9 cellular contexts compared by ENCODE assay signal in the genomic region with DNA sequence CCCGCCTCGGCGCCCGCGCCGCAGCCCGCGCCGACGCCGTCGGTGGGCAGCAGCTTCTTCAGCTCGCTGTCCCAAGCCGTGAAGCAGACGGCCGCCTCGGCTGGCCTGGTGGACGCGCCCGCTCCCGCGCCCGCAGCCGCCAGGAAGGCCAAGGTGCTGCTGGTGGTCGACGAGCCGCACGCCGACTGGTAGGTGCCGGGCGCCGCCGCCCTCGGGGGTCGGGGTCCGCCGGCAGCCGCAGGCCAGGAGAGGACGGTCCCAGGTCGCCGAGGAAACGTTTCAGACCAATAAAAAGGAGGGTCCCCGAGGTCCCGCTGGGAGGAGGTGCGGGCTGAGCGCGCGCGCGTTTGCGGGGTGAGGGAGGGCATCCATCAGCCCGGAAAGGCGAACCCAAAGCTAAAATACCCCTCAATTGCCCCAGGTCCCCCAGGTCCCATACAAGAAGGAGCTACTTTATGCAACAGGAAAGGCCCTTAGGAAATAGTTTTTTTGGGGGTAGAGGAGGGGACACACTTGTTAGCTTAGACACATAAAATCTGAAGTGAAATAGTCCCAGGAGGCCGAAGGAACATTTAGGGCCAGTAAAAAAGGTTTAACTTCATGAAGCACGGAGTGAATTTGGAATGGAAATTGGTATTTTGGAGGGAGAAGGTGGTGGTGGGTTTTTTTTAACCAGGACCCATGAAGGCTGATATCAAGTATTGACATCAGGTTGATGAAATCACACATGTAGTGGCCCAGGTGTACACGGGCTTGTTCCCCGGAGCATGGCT. TPM values are rescaled to one million over a fixed set of nuclear protein-coding genes. Genes with fewer than 3 reads are reported as not detected.
DNase-seq lines count a peak whose midpoint lies in the region; ATAC-seq and TF ChIP-seq lines count a peak whose summit lies in the region.
"Had no signal": no experiment of that assay in that cellular context is flagged by ENCODE, and none has a peak within 500 bp of the region (broad histone marks: within the 10 kb centered on the region; RNA-seq: fewer than 3 reads in every experiment).

No MANE protein-coding gene starts in this region.

- H3K27me3 ChIP-seq in RWPE2 (ENCODE audit: insufficient read depth, poor library complexity, severe bottlenecking), result peaks cover 89% of the 10 kb centered on the region
- H3K27me3 ChIP-seq in iPS-18a (ENCODE audit: control insufficient read depth, insufficient read depth, low read length), result peaks cover 31% of the 10 kb centered on the region
- peaks cover 0 to 94% (median 87%) of the 10 kb centered on the region in 7 donors for H3K27me3 ChIP-seq in heart right ventricle

- no peaks in the 10 kb centered on the region for H3K9me3 Mint-ChIP-seq in activated CD4-positive, alpha-beta T cell treated with anti-CD3 and anti-CD28 coated beads, Interleukin-2, amount 10 ng/mL, durations not matched to agents 24 days and 14 days
- no peaks in the 10 kb centered on the region for H3K9me3 Mint-ChIP-seq in activated CD4-positive, alpha-beta T cell treated with anti-CD3 and anti-CD28 coated beads, Interleukin-2, amount 10 ng/mL, durations not matched to agents 7 days and 5 days
- H3K9me3 Mint-ChIP-seq in stimulated activated naive CD8-positive, alpha-beta T cell treated with anti-CD3 and anti-CD28 coated beads, Interleukin-15, amount 100 ng/mL, for 72 hours, result no peaks in the 10 kb centered on the region
- H3K9me3 Mint-ChIP-seq: activated naive CD4-positive, alpha-beta T cell treated with anti-CD3 and anti-CD28 coated beads, Interleukin-2, amount 50 U/mL, for 72 hours had no signal

- no peak for TF ChIP-seq CTCF in RWPE2 (IDR thresholded peaks at IDR 0.05; ENCODE audit: poor library complexity, severe bottlenecking)
- TF ChIP-seq CTCF in heart right ventricle (IDR thresholded peaks at IDR 0.05), result no peak

- peak overlapping the region; percentile 15 for H3K4me3 Mint-ChIP-seq in activated CD4-positive, alpha-beta T cell treated with anti-CD3 and anti-CD28 coated beads, Interleukin-2, amount 10 ng/mL, durations not matched to agents 24 days and 14 days
- no peak overlapping the region for H3K4me3 Mint-ChIP-seq in activated CD4-positive, alpha-beta T cell treated with anti-CD3 and anti-CD28 coated beads, Interleukin-2, amount 10 ng/mL, durations not matched to agents 7 days and 5 days
- peak overlapping the region in 1 of 2 donors; percentile 49 for H3K4me3 Mint-ChIP-seq in stimulated activated naive CD8-positive, alpha-beta T cell treated with anti-CD3 and anti-CD28 coated beads, Interleukin-15, amount 100 ng/mL, for 72 hours

- no peaks in the 10 kb centered on the region for H3K4me1 ChIP-seq in RWPE2 (ENCODE audit: insufficient read depth, poor library complexity, severe bottlenecking)
- peaks cover 16% of the 10 kb centered on the region for H3K4me1 ChIP-seq in iPS-18a (ENCODE audit: control insufficient read depth, low read depth, low read length)
- H3K4me1 ChIP-seq in heart right ventricle, result peaks cover 0 to 11% (median 0%) of the 10 kb centered on the region in 9 donors

- H3K27me3 Mint-ChIP-seq in activated CD4-positive, alpha-beta T cell treated with anti-CD3 and anti-CD28 coated beads, Interleukin-2, amount 10 ng/mL, durations not matched to agents 24 days and 14 days, result peaks cover 54% of the 10 kb centered on the region
- H3K27me3 Mint-ChIP-seq in activated CD4-positive, alpha-beta T cell treated with anti-CD3 and anti-CD28 coated beads, Interleukin-2, amount 10 ng/mL, durations not matched to agents 7 days and 5 days, result peaks cover 66% of the 10 kb centered on the region
- peaks cover 72% of the 10 kb centered on the region for H3K27me3 Mint-ChIP-seq in stimulated activated naive CD8-positive, alpha-beta T cell treated with anti-CD3 and anti-CD28 coated beads, Interleukin-15, amount 100 ng/mL, for 72 hours

- DNase-seq in activated CD4-positive, alpha-beta T cell treated with anti-CD3 and anti-CD28 coated beads, Interleukin-2, amount 10 ng/mL, durations not matched to agents 24 days and 14 days, result no peak
- DNase-seq in activated CD4-positive, alpha-beta T cell treated with anti-CD3 and anti-CD28 coated beads, Interleukin-2, amount 10 ng/mL, durations not matched to agents 7 days and 5 days, result no peak
- DNase-seq in RWPE2 (ENCODE audit: low spot score) (no peak), HuH-7 (ENCODE audit: low spot score) (no peak), heart right ventricle (no peak)
- DNase-seq in stimulated activated naive CD8-positive, alpha-beta T cell treated with anti-CD3 and anti-CD28 coated beads, Interleukin-15, amount 100 ng/mL, for 72 hours, result no peak
- no peak for DNase-seq in effector CD4-positive, alpha-beta T cell

- H3K36me3 ChIP-seq in RWPE2 (ENCODE audit: low read depth) (no peaks in the 10 kb centered on the region), iPS-18a (ENCODE audit: control insufficient read depth, low read depth, low read length) (no peaks in the 10 kb centered on the region), heart right ventricle (no peaks in the 10 kb centered on the region)

- H3K4me3 ChIP-seq in RWPE2 (ENCODE audit: severe bottlenecking), result peak overlapping the region; percentile 36
- H3K4me3 ChIP-seq in iPS-18a (ENCODE audit: low read length), result peak overlapping the region; percentile 54
- peak overlapping the region in 1 of 10 donors; percentile 5 for H3K4me3 ChIP-seq in heart right ventricle

- CTCF ChIA-PET in activated CD4-positive, alpha-beta T cell treated with anti-CD3 and anti-CD28 coated beads, Interleukin-2, amount 10 ng/mL, durations not matched to agents 7 days and 5 days (lab: Charles Lee), result interaction anchor here (0.7 kb wide), 1 partner anchor 16 kb away, joined by 3 read pairs; no protein-coding TSS in a partner anchor

- intact Hi-C loops in activated CD4-positive, alpha-beta T cell treated with anti-CD3 and anti-CD28 coated beads, Interleukin-2, amount 10 ng/mL, durations not matched to agents 24 days and 14 days (cut with micrococcal nuclease), result no loop called here
- intact Hi-C loops in heart right ventricle (cut with DNase I), result no loop called here

- H3K4me1 Mint-ChIP-seq in activated CD4-positive, alpha-beta T cell treated with anti-CD3 and anti-CD28 coated beads, Interleukin-2, amount 10 ng/mL, durations not matched to agents 24 days and 14 days, result no peaks in the 10 kb centered on the region
- H3K4me1 Mint-ChIP-seq in activated CD4-positive, alpha-beta T cell treated with anti-CD3 and anti-CD28 coated beads, Interleukin-2, amount 10 ng/mL, durations not matched to agents 7 days and 5 days, result no peaks in the 10 kb centered on the region
- peaks cover 11% of the 10 kb centered on the region for H3K4me1 Mint-ChIP-seq in stimulated activated naive CD8-positive, alpha-beta T cell treated with anti-CD3 and anti-CD28 coated beads, Interleukin-15, amount 100 ng/mL, for 72 hours

- 4% methylated on average over 56 to 57 of the region's 57 CpGs for WGBS in heart right ventricle, 2 donors

- POLR2A ChIA-PET in activated CD4-positive, alpha-beta T cell treated with anti-CD3 and anti-CD28 coated beads, Interleukin-2, amount 10 ng/mL, durations not matched to agents 7 days and 5 days (lab: Charles Lee), result interaction anchor here (0.7 kb wide), 1 partner anchor 130 kb away, joined by 4 read pairs; no protein-coding TSS in a partner anchor

- H3K9me3 ChIP-seq in RWPE2 (ENCODE audit: severe bottlenecking) (no peaks in the 10 kb centered on the region), iPS-18a (ENCODE audit: control insufficient read depth, low read depth, low read length) (no peaks in the 10 kb centered on the region), heart right ventricle (no peaks in the 10 kb centered on the region)

- no peak overlapping the region for H3K27ac ChIP-seq in RWPE2 (ENCODE audit: poor library complexity, severe bottlenecking)
- no peak overlapping the region for H3K27ac ChIP-seq in iPS-18a (ENCODE audit: low read length)
- H3K27ac ChIP-seq in heart right ventricle, result no peak overlapping the region

- H3K36me3 Mint-ChIP-seq in activated CD4-positive, alpha-beta T cell treated with anti-CD3 and anti-CD28 coated beads, Interleukin-2, amount 10 ng/mL, durations not matched to agents 24 days and 14 days (ENCODE audit: low read depth), result no peaks in the 10 kb centered on the region
- peaks cover 2% of the 10 kb centered on the region for H3K36me3 Mint-ChIP-seq in activated CD4-positive, alpha-beta T cell treated with anti-CD3 and anti-CD28 coated beads, Interleukin-2, amount 10 ng/mL, durations not matched to agents 7 days and 5 days (ENCODE audit: low read depth)

- H3K9ac ChIP-seq in iPS-18a (ENCODE audit: low read length), result peak overlapping the region; percentile 6

- no peak for ATAC-seq in RWPE2 (ENCODE audit: low read depth)
- peak; percentile 5 for ATAC-seq in stimulated activated naive CD8-positive, alpha-beta T cell treated with anti-CD3 and anti-CD28 coated beads, Interleukin-15, amount 100 ng/mL, for 72 hours
- no peak for ATAC-seq in heart right ventricle

- no peak overlapping the region for H3K27ac Mint-ChIP-seq in activated CD4-positive, alpha-beta T cell treated with anti-CD3 and anti-CD28 coated beads, Interleukin-2, amount 10 ng/mL, durations not matched to agents 24 days and 14 days
- H3K27ac Mint-ChIP-seq in activated CD4-positive, alpha-beta T cell treated with anti-CD3 and anti-CD28 coated beads, Interleukin-2, amount 10 ng/mL, durations not matched to agents 7 days and 5 days, result no peak overlapping the region
- no peak overlapping the region for H3K27ac Mint-ChIP-seq in stimulated activated naive CD8-positive, alpha-beta T cell treated with anti-CD3 and anti-CD28 coated beads, Interleukin-15, amount 100 ng/mL, for 72 hours
- H3K27ac Mint-ChIP-seq: activated naive CD4-positive, alpha-beta T cell treated with anti-CD3 and anti-CD28 coated beads, Interleukin-2, amount 50 U/mL, for 72 hours had no signal

RNA-seq across cellular contexts. Expression of a gene that starts 0.7 kb away (rescaled TPM):
- total RNA-seq in activated CD4-positive, alpha-beta T cell treated with anti-CD3 and anti-CD28 coated beads, Interleukin-2, amount 10 ng/mL, durations not matched to agents 24 days and 14 days, result 0.12 and 0.38 TPM in 2 replicates
- total RNA-seq in activated CD4-positive, alpha-beta T cell treated with anti-CD3 and anti-CD28 coated beads, Interleukin-2, amount 10 ng/mL, durations not matched to agents 7 days and 5 days, result not detected
- 1 to 10 TPM in 4 of 10 donors, under 1 TPM in 5, not detected in 1; 0.09 to 2.6 (median 0.70) TPM for total RNA-seq in heart right ventricle
- polyA plus RNA-seq in heart right ventricle, result 1 to 10 TPM; 1.8 to 3.1 TPM
